ENCODE assay signal across 25 cellular contexts in genomic region chr3:13788522-13789424, GRCh38.
A peak's percentile ranks its signal among the peaks of the same experiment; 100 is the strongest.
DNase-seq lines count a peak whose midpoint lies in the region; ATAC-seq and TF ChIP-seq lines count a peak whose summit lies in the region.
"Had no signal": no experiment of that assay in that cellular context is flagged by ENCODE, and none has a peak within 500 bp of the region (broad histone marks: within the 10 kb centered on the region; RNA-seq: fewer than 3 reads in every experiment).

No MANE protein-coding gene starts in this region.

- H3K27ac ChIP-seq in GM23248 (no peak overlapping the region), endodermal cell (ENCODE audit: low read depth, low read length) (peak overlapping the region; percentile 66), osteoblast (ENCODE audit: low read depth, low read length) (no peak overlapping the region), trophoblast cell (ENCODE audit: low read depth, low read length) (no peak overlapping the region)
- H3K27ac ChIP-seq: body of pancreas, colonic mucosa, KMS-11, neutrophil, tibial artery had no signal

- H3K36me3 Mint-ChIP-seq in endodermal cell (ENCODE audit: low read depth), result no peaks in the 10 kb centered on the region
- H3K36me3 Mint-ChIP-seq: CD8-positive, alpha-beta memory T cell had no signal

- H3K27ac Mint-ChIP-seq in endodermal cell, result no peak overlapping the region
- H3K27ac Mint-ChIP-seq: CD8-positive, alpha-beta memory T cell; stimulated activated naive CD8-positive, alpha-beta T cell treated with anti-CD3 and anti-CD28 coated beads, Interleukin-15, Interleukin-2, amounts not matched to agents 100 ng/mL and 50 ng/mL, for 24 hours had no signal

- no peaks in the 10 kb centered on the region for H3K36me3 ChIP-seq in GM23248 (ENCODE audit: low read depth)
- no peaks in the 10 kb centered on the region for H3K36me3 ChIP-seq in endodermal cell (ENCODE audit: control insufficient read depth, insufficient read depth, low read length)
- H3K36me3 ChIP-seq in osteoblast (ENCODE audit: insufficient read depth, low read length), result no peaks in the 10 kb centered on the region
- H3K36me3 ChIP-seq in trophoblast cell (ENCODE audit: control insufficient read depth in 1 of 2, insufficient read depth in 2 of 2, low read length in 2 of 2), result no peaks in the 10 kb centered on the region
- H3K36me3 ChIP-seq: BE2C, colonic mucosa, neutrophil, tibial artery had no signal

- H2AK5ac ChIP-seq in trophoblast cell (ENCODE audit: low read length), result no peak overlapping the region

- TF ChIP-seq CTCF in endodermal cell (conservative IDR thresholded peaks at IDR 0.05), result no peak
- TF ChIP-seq CTCF in osteoblast (IDR thresholded peaks at IDR 0.05; ENCODE audit: extremely low read depth, low read depth, low read length), result no peak

- H3K4me3 ChIP-seq in GM23248, result no peak overlapping the region
- H3K4me3 ChIP-seq in endodermal cell (ENCODE audit: low read length), result no peak overlapping the region
- H3K4me3 ChIP-seq in osteoblast (ENCODE audit: insufficient read depth, low read length), result no peak overlapping the region
- no peak overlapping the region for H3K4me3 ChIP-seq in trophoblast cell (ENCODE audit: low read depth, low read length)
- H3K4me3 ChIP-seq: body of pancreas, colonic mucosa, tibial artery had no signal

- H2AFZ ChIP-seq in GM23248, result no peak overlapping the region
- H2AFZ ChIP-seq in osteoblast (ENCODE audit: low read length), result no peak overlapping the region
- no peak overlapping the region for H2AFZ ChIP-seq in trophoblast cell (ENCODE audit: insufficient read depth, low read length, poor library complexity)

- H3K27me3 Mint-ChIP-seq in endodermal cell (ENCODE audit: insufficient read depth), result no peaks in the 10 kb centered on the region
- H3K27me3 Mint-ChIP-seq: stimulated activated naive CD8-positive, alpha-beta T cell treated with anti-CD3 and anti-CD28 coated beads, Interleukin-15, Interleukin-2, amounts not matched to agents 100 ng/mL and 50 ng/mL, for 24 hours had no signal

- 16 to 19% methylated on average over 8 to 9 of the region's 9 CpGs for whole genome bisulfite sequencing in GM23248 (ENCODE audit: low coverage in 1 of 2, low lambda C conversion rate in 2 of 2, missing lambda C conversion rate in 2 of 2), 2 experiments
- 90 to 91% methylated on average over 7 to 9 of the region's 9 CpGs for WGBS in endodermal cell (ENCODE audit: insufficient coverage in 1 of 2, insufficient read length in 1 of 2), 2 experiments
- WGBS in trophoblast cell (ENCODE audit: extremely low coverage, insufficient coverage, insufficient read length), result no CpG with 5 or more reads among the region's 9 CpGs

- H2BK12ac ChIP-seq in trophoblast cell (ENCODE audit: low read length), result no peak overlapping the region

- H3K79me1 ChIP-seq in trophoblast cell (ENCODE audit: low read length), result no peaks in the 10 kb centered on the region

- H3K4me1 ChIP-seq in GM23248 (ENCODE audit: insufficient read depth) (no peaks in the 10 kb centered on the region), endodermal cell (ENCODE audit: control insufficient read depth, insufficient read depth, low read length) (peaks cover 11% of the 10 kb centered on the region), osteoblast (ENCODE audit: insufficient read depth, low read length) (no peaks in the 10 kb centered on the region), trophoblast cell (ENCODE audit: control insufficient read depth in 1 of 2, insufficient read depth in 2 of 2, low read length in 2 of 2) (no peaks in the 10 kb centered on the region)
- H3K4me1 ChIP-seq: BE2C, body of pancreas, colonic mucosa, tibial artery had no signal

- in situ Hi-C loops in GM23248 (cut with MboI), result no loop called here

- H3K79me2 ChIP-seq in GM23248 (ENCODE audit: insufficient read depth), result no peaks in the 10 kb centered on the region
- no peaks in the 10 kb centered on the region for H3K79me2 ChIP-seq in osteoblast (ENCODE audit: insufficient read depth, low read length)
- H3K79me2 ChIP-seq in trophoblast cell (ENCODE audit: control insufficient read depth, insufficient read depth, low read length, poor library complexity), result no peaks in the 10 kb centered on the region

- H3K4me2 ChIP-seq in GM23248 (ENCODE audit: unreplicated experiment), result no peak overlapping the region
- no peak overlapping the region for H3K4me2 ChIP-seq in osteoblast (ENCODE audit: insufficient read depth, low read length)
- no peak overlapping the region for H3K4me2 ChIP-seq in trophoblast cell (ENCODE audit: low read length)
- H3K4me2 ChIP-seq: KMS-11 had no signal

- H3K9me3 ChIP-seq in GM23248 (ENCODE audit: low read depth), result no peaks in the 10 kb centered on the region
- no peaks in the 10 kb centered on the region for H3K9me3 ChIP-seq in endodermal cell (ENCODE audit: control insufficient read depth, low read length)
- H3K9me3 ChIP-seq in osteoblast (ENCODE audit: low read depth, low read length), result no peaks in the 10 kb centered on the region
- H3K9me3 ChIP-seq in trophoblast cell (ENCODE audit: insufficient read depth, low read depth, low read length), result no peaks in the 10 kb centered on the region
- H3K9me3 ChIP-seq: BE2C, body of pancreas, colonic mucosa, neutrophil, tibial artery had no signal

- H3K9ac ChIP-seq in GM23248 (no peak overlapping the region), endodermal cell (ENCODE audit: extremely low read depth, low read length, poor library complexity, severe bottlenecking) (no peak overlapping the region), trophoblast cell (ENCODE audit: low read length) (no peak overlapping the region)
- H3K9ac ChIP-seq: KMS-11 had no signal

- peaks cover 7% of the 10 kb centered on the region; the same call in 1 of the 2 replicates for H3K27me3 ChIP-seq in GM23248 (replicated peaks; ENCODE audit: insufficient read depth)
- H3K27me3 ChIP-seq in endodermal cell (ENCODE audit: control insufficient read depth, insufficient read depth, low read length, poor library complexity, severe bottlenecking), result no peaks in the 10 kb centered on the region
- H3K27me3 ChIP-seq in osteoblast (ENCODE audit: insufficient read depth, low read length), result peaks cover 17% of the 10 kb centered on the region
- H3K27me3 ChIP-seq in trophoblast cell (ENCODE audit: insufficient read depth, low read length), result no peaks in the 10 kb centered on the region
- H3K27me3 ChIP-seq: body of pancreas, colonic mucosa had no signal

- H3K9me2 ChIP-seq in GM23248 (ENCODE audit: insufficient read depth), result no peaks in the 10 kb centered on the region

- no peak overlapping the region for H2BK5ac ChIP-seq in trophoblast cell (ENCODE audit: low read depth, low read length, poor library complexity)

- H4K91ac ChIP-seq in trophoblast cell (ENCODE audit: low read depth, low read length), result no peak overlapping the region

- H4K12ac ChIP-seq in trophoblast cell (ENCODE audit: low read depth, low read length), result no peak overlapping the region

- H2BK120ac ChIP-seq in trophoblast cell (ENCODE audit: insufficient read depth, low read length, poor library complexity), result no peak overlapping the region

- H4K20me1 ChIP-seq in GM23248 (ENCODE audit: insufficient read depth) (no peaks in the 10 kb centered on the region), osteoblast (ENCODE audit: insufficient read depth, low read length) (no peaks in the 10 kb centered on the region)

- no peak overlapping the region for H3K23ac ChIP-seq in trophoblast cell (ENCODE audit: low read length)

- no peak overlapping the region for H3K18ac ChIP-seq in trophoblast cell (ENCODE audit: low read length)

- H3F3A ChIP-seq in GM23248 (ENCODE audit: insufficient read depth), result no peaks in the 10 kb centered on the region

- DNase-seq in GM23248 (peak; percentile 7), RPMI7951 (ENCODE audit: low read depth) (peak; percentile 28), endodermal cell (no peak), osteoblast (ENCODE audit: insufficient read length, low spot score, missing footprints) (peak; percentile 51), trophoblast cell (no peak), T1000 (lab: John Stamatoyannopoulos, UW) (no peak)
- DNase-seq in activated effector memory CD4-positive, alpha-beta T cell treated with Interleukin-2 at 50 U/mL for 16 hours, result no peak
- DNase-seq: activated CD4-positive, alpha-beta T cell treated with anti-CD3 and anti-CD28 coated beads, Interleukin-2, amount 50 U/mL, for 1 hour; activated T-cell treated with anti-CD3 and anti-CD28 coated beads, Interleukin-2, amount 50 U/mL, for 4 hours; BE2C; body of pancreas; colonic mucosa; effector memory CD4-positive, alpha-beta T cell; HCEC 1CT; left cardiac atrium; NCI-H1436; NCI-H510A treated with DMSO at 0.1 percent for 48 hours; SHP77; tibial artery had no signal

- H3K14ac ChIP-seq in trophoblast cell (ENCODE audit: low read length), result no peak overlapping the region

- peaks cover 12% of the 10 kb centered on the region for H3K4me1 Mint-ChIP-seq in endodermal cell
- H3K4me1 Mint-ChIP-seq: CD8-positive, alpha-beta memory T cell had no signal

- no peak overlapping the region for H3K4ac ChIP-seq in trophoblast cell (ENCODE audit: low read depth, low read length)

- no peaks in the 10 kb centered on the region for H3K9me3 Mint-ChIP-seq in endodermal cell
- H3K9me3 Mint-ChIP-seq: activated T-cell treated with anti-CD3 and anti-CD28 coated beads, Interleukin-2, amount 50 U/mL, for 4 hours; CD8-positive, alpha-beta memory T cell; stimulated activated naive CD8-positive, alpha-beta T cell treated with anti-CD3 and anti-CD28 coated beads, Interleukin-15, Interleukin-2, amounts not matched to agents 100 ng/mL and 50 ng/mL, for 24 hours had no signal

- H4K8ac ChIP-seq in trophoblast cell (ENCODE audit: low read depth, low read length), result no peak overlapping the region

- ATAC-seq in GM21447 (IDR thresholded peaks at IDR 0.05; ENCODE audit: unreplicated experiment), result no peak
- ATAC-seq: activated T-cell treated with anti-CD3 and anti-CD28 coated beads, Interleukin-2, amount 50 U/mL, for 4 hours; body of pancreas; esophagus mucosa; left cardiac atrium had no signal

- H3K4me3 Mint-ChIP-seq in endodermal cell, result no peak overlapping the region
- H3K4me3 Mint-ChIP-seq: activated T-cell treated with anti-CD3 and anti-CD28 coated beads, Interleukin-2, amount 50 U/mL, for 4 hours; CD8-positive, alpha-beta memory T cell; stimulated activated naive CD8-positive, alpha-beta T cell treated with anti-CD3 and anti-CD28 coated beads, Interleukin-15, Interleukin-2, amounts not matched to agents 100 ng/mL and 50 ng/mL, for 24 hours had no signal

Comparison
In these comparisons a context has a peak if more than half of its experiments do, and no peak if none do; other contexts are left out.
1. DNase-seq: peak in GM23248 (single experiment), RPMI7951 (single experiment) and osteoblast (single experiment); none in endodermal cell (single experiment), trophoblast cell (0 of 2), T1000 (single experiment) and activated effector memory CD4-positive, alpha-beta T cell treated with Interleukin-2 at 50 U/mL for 16 hours (single experiment).